In genomic region chrX:130086414-130087207, GRCh38 we compare ENCODE assay signal across 8 cellular contexts. TPM values are rescaled to one million over a fixed set of nuclear protein-coding genes. Genes with fewer than 3 reads are reported as not detected.
DNase-seq lines count a peak whose midpoint lies in the region; ATAC-seq and TF ChIP-seq lines count a peak whose summit lies in the region.

No MANE protein-coding gene starts in this region.

- peak overlapping the region; percentile 81 for H3K4me3 Mint-ChIP-seq in activated naive CD4-positive, alpha-beta T cell treated with anti-CD3 and anti-CD28 coated beads, Interleukin-2, amount 10 ng/mL, durations not matched to agents 7 days and 5 days

- CTCF ChIA-PET in activated naive CD4-positive, alpha-beta T cell treated with anti-CD3 and anti-CD28 coated beads, Interleukin-2, amount 10 ng/mL, durations not matched to agents 7 days and 5 days (lab: Charles Lee) = interaction anchor here (1.8 to 3.3 kb wide), 2 partner anchors 34 to 35 kb away, joined by 8 to 18 read pairs; no protein-coding TSS in a partner anchor

- peak overlapping the region; percentile 92 for H3K27ac Mint-ChIP-seq in activated naive CD4-positive, alpha-beta T cell treated with anti-CD3 and anti-CD28 coated beads, Interleukin-2, amount 10 ng/mL, durations not matched to agents 7 days and 5 days

- DNase-seq in RPMI7951 (ENCODE audit: low read depth) (peak; percentile 90), omental fat pad (ENCODE audit: low spot score) (no peak), NCI-H1930 (lab: John Stamatoyannopoulos, UW) (no peak), cortex of kidney (lab: John Stamatoyannopoulos, UW) (no peak)
- DNase-seq in activated naive CD4-positive, alpha-beta T cell treated with anti-CD3 and anti-CD28 coated beads, Interleukin-2, amount 10 ng/mL, durations not matched to agents 7 days and 5 days = peak; percentile 83
- DNase-seq in stimulated activated CD4-positive, alpha-beta T cell treated with anti-CD3 and anti-CD28 coated beads, Interleukin-4, amount 100 ng/mL, for 1 hour = peak; percentile 56

- peaks cover 14% of the 10 kb centered on the region for H3K36me3 Mint-ChIP-seq in activated naive CD4-positive, alpha-beta T cell treated with anti-CD3 and anti-CD28 coated beads, Interleukin-2, amount 10 ng/mL, durations not matched to agents 7 days and 5 days

- peaks cover 82% of the 10 kb centered on the region for H3K4me1 Mint-ChIP-seq in activated naive CD4-positive, alpha-beta T cell treated with anti-CD3 and anti-CD28 coated beads, Interleukin-2, amount 10 ng/mL, durations not matched to agents 7 days and 5 days

- H3K27me3 Mint-ChIP-seq in activated naive CD4-positive, alpha-beta T cell treated with anti-CD3 and anti-CD28 coated beads, Interleukin-2, amount 10 ng/mL, durations not matched to agents 7 days and 5 days = peaks cover 4% of the 10 kb centered on the region

- no peak for TF ChIP-seq CTCF in omental fat pad (IDR thresholded peaks at IDR 0.05)

- H3K9me3 Mint-ChIP-seq in activated naive CD4-positive, alpha-beta T cell treated with anti-CD3 and anti-CD28 coated beads, Interleukin-2, amount 10 ng/mL, durations not matched to agents 7 days and 5 days = no peaks in the 10 kb centered on the region

- ATAC-seq in GM18511 (IDR thresholded peaks at IDR 0.05; ENCODE audit: unreplicated experiment) (peak; percentile 46), HG02852 (IDR thresholded peaks at IDR 0.05; ENCODE audit: unreplicated experiment) (peak; percentile 41), omental fat pad (ENCODE audit: low FRiP score) (no peak)

RNA-seq across cellular contexts. Expression of gene ELF4, which starts 23.7 kb away (rescaled TPM):
- 10.5 and 10.6 TPM in 2 replicates for total RNA-seq in RPMI7951 (2014; rRNA removed; shearing (Covaris generic))
- 10 to 100 TPM; 10.8 to 30.5 (median 15.0) TPM for total RNA-seq in omental fat pad

Comparison
In these comparisons a context has a peak if more than half of its experiments do, and no peak if none do; other contexts are left out.
1. DNase-seq: peak in RPMI7951 (single experiment), activated naive CD4-positive, alpha-beta T cell treated with anti-CD3 and anti-CD28 coated beads, Interleukin-2, amount 10 ng/mL, durations not matched to agents 7 days and 5 days (single experiment) and stimulated activated CD4-positive, alpha-beta T cell treated with anti-CD3 and anti-CD28 coated beads, Interleukin-4, amount 100 ng/mL, for 1 hour (single experiment); none in omental fat pad (single experiment), NCI-H1930 (0 of 2) and cortex of kidney (single experiment).